ENCODE assay signal across 20 cellular contexts in genomic region chr2:77746780-77747179, GRCh38.
"Had no signal": no experiment of that assay in that cellular context is flagged by ENCODE, and none has a peak within 500 bp of the region (broad histone marks: within the 10 kb centered on the region; RNA-seq: fewer than 3 reads in every experiment).

No MANE protein-coding gene starts in this region.

- H3K36me3 ChIP-seq: heart right ventricle, neutrophil, sigmoid colon, stomach, thoracic aorta had no signal

- H3K4me1 ChIP-seq: heart right ventricle, sigmoid colon, stomach had no signal

- ATAC-seq: heart right ventricle; mucosa of descending colon; naive thymus-derived CD8-positive, alpha-beta T cell; stimulated activated naive B cell treated with anti-CD40 and anti-IgM and Interleukin-4, amounts not matched to agents 10 μg/mL and 1 μg/mL and 100 μg/mL, for 72 hours had no signal

- H3K9me3 ChIP-seq: mucosa of descending colon, neutrophil, sigmoid colon, stomach, thoracic aorta had no signal

- H3K27ac ChIP-seq: dorsolateral prefrontal cortex, heart right ventricle, neutrophil, sigmoid colon, skin epidermis, stomach, thoracic aorta had no signal

- H3K27me3 ChIP-seq: dorsolateral prefrontal cortex, heart right ventricle, neutrophil, sigmoid colon, stomach had no signal

- DNase-seq: cortex of kidney; dorsolateral prefrontal cortex; effector CD8-positive, alpha-beta T cell; heart right ventricle; hypothalamus; kidney glomerular epithelial cell; mammary epithelial cell; mucosa of descending colon; naive thymus-derived CD8-positive, alpha-beta T cell; posterior cingulate gyrus; sigmoid colon; stimulated activated CD4-positive, alpha-beta T cell treated with anti-CD3 and anti-CD28 coated beads, Interleukin-2, amount 100 ng/mL, for 24 hours; stimulated activated CD4-positive, alpha-beta T cell treated with anti-CD3 and anti-CD28 coated beads, Interleukin-4, amount 100 ng/mL, for 4 hours; stimulated activated naive B cell treated with anti-CD40 and anti-IgM and Interleukin-4, amounts not matched to agents 10 μg/mL and 1 μg/mL and 100 μg/mL, for 72 hours; stomach; substantia nigra; trophoblast cell had no signal

- H3K4me3 ChIP-seq: dorsolateral prefrontal cortex, heart right ventricle, mucosa of descending colon, sigmoid colon, skin epidermis, stomach, thoracic aorta had no signal
